ENCODE assay signal across 19 cellular contexts in genomic region chr15:70149667-70150404, GRCh38. TPM values are rescaled to one million over a fixed set of nuclear protein-coding genes. Genes with fewer than 3 reads are reported as not detected.
DNase-seq lines count a peak whose midpoint lies in the region; FAIRE-seq and TF ChIP-seq lines count a peak whose summit lies in the region.
"Had no signal": no experiment of that assay in that cellular context is flagged by ENCODE, and none has a peak within 500 bp of the region (broad histone marks: within the 10 kb centered on the region; RNA-seq: fewer than 3 reads in every experiment).

No MANE protein-coding gene starts in this region.

- intact Hi-C loops in Caco-2 (cut with micrococcal nuclease; ENCODE audit: unreplicated experiment): no loop called here
- intact Hi-C loops in tibial artery (cut with DNase I; ENCODE audit: low total_unique reads): no loop called here

- no peaks in the 10 kb centered on the region for H4K20me1 ChIP-seq in astrocyte (ENCODE audit: insufficient read depth, low read length)

- peak overlapping the region; percentile 25 for H3K4me2 ChIP-seq in astrocyte (ENCODE audit: low read length)
- H3K4me2 ChIP-seq: neural progenitor cell had no signal

- no peak overlapping the region for H3K4me3 Mint-ChIP-seq in astrocyte (ENCODE audit: unreplicated experiment)
- no peak overlapping the region for H3K4me3 Mint-ChIP-seq in Caco-2 (ENCODE audit: unreplicated experiment)
- H3K4me3 Mint-ChIP-seq: activated T-cell treated with anti-CD3 and anti-CD28 coated beads, Interleukin-2, amount 50 U/mL, for 4 hours; immature natural killer cell; neural progenitor cell had no signal

- POLR2A ChIA-PET in Caco-2 (lab: Charles Lee): no interaction called here

- CTCF ChIA-PET in Caco-2 (lab: Charles Lee): no interaction called here

- H3K27ac Mint-ChIP-seq in astrocyte (ENCODE audit: unreplicated experiment) (peak overlapping the region; percentile 64), Caco-2 (ENCODE audit: unreplicated experiment) (no peak overlapping the region)
- H3K27ac Mint-ChIP-seq: immature natural killer cell, neural progenitor cell had no signal

- no peak overlapping the region for H2AFZ ChIP-seq in astrocyte (ENCODE audit: low read depth, low read length)
- H2AFZ ChIP-seq: neural progenitor cell had no signal

- no peak overlapping the region for H3K27ac ChIP-seq in astrocyte (ENCODE audit: low read depth, low read length)
- H3K27ac ChIP-seq in tibial artery: no peak overlapping the region
- H3K27ac ChIP-seq: neural progenitor cell had no signal

- H3K4me3 ChIP-seq in astrocyte (ENCODE audit: insufficient read depth, low read depth, low read length) (no peak overlapping the region), Caco-2 (ENCODE audit: low read depth, low read length) (no peak overlapping the region), tibial artery (no peak overlapping the region)
- H3K4me3 ChIP-seq: neural progenitor cell had no signal

- peaks cover 9% of the 10 kb centered on the region for H3K27me3 ChIP-seq in astrocyte (ENCODE audit: insufficient read depth, low read length)
- H3K27me3 ChIP-seq in Caco-2 (replicated peaks; ENCODE audit: control insufficient read depth, insufficient read depth, low read length): no peaks in the 10 kb centered on the region
- H3K27me3 ChIP-seq in tibial artery: no peaks in the 10 kb centered on the region
- H3K27me3 ChIP-seq: BE2C, neural progenitor cell had no signal

- peaks cover 19% of the 10 kb centered on the region for H3K4me1 ChIP-seq in astrocyte (ENCODE audit: insufficient read depth, low read length)
- H3K4me1 ChIP-seq in Caco-2: peaks cover 15% of the 10 kb centered on the region
- peaks cover 0 to 36% (median 10%) of the 10 kb centered on the region in 4 donors for H3K4me1 ChIP-seq in tibial artery

- no peak overlapping the region for H3K9ac ChIP-seq in astrocyte (ENCODE audit: low read length)
- H3K9ac ChIP-seq: neural progenitor cell had no signal

- H3K4me1 Mint-ChIP-seq in astrocyte (ENCODE audit: low read depth, unreplicated experiment) (peaks cover 38% of the 10 kb centered on the region), Caco-2 (ENCODE audit: low read depth, unreplicated experiment) (peaks cover 20% of the 10 kb centered on the region)

- no peaks in the 10 kb centered on the region for H3K79me2 ChIP-seq in astrocyte (ENCODE audit: insufficient read depth, low read length)

- no peak for FAIRE-seq in astrocyte (lab: Jason Lieb, UNC)
- FAIRE-seq: HTR-8/SVneo had no signal

- H3K9me3 ChIP-seq in astrocyte (ENCODE audit: insufficient read depth, low read depth, low read length): no peaks in the 10 kb centered on the region
- H3K9me3 ChIP-seq in Caco-2: no peaks in the 10 kb centered on the region
- H3K9me3 ChIP-seq in tibial artery: no peaks in the 10 kb centered on the region
- H3K9me3 ChIP-seq: BE2C had no signal

- H3K36me3 ChIP-seq in astrocyte (ENCODE audit: insufficient read depth, low read length): no peaks in the 10 kb centered on the region
- no peaks in the 10 kb centered on the region for H3K36me3 ChIP-seq in Caco-2 (ENCODE audit: control insufficient read depth, insufficient read depth, low read length)
- H3K36me3 ChIP-seq in tibial artery: no peaks in the 10 kb centered on the region
- H3K36me3 ChIP-seq: BE2C, neural progenitor cell had no signal

- peaks cover 2% of the 10 kb centered on the region for H3K36me3 Mint-ChIP-seq in astrocyte (ENCODE audit: low read depth, unreplicated experiment)
- H3K36me3 Mint-ChIP-seq in Caco-2 (ENCODE audit: insufficient read depth, unreplicated experiment): no peaks in the 10 kb centered on the region
- H3K36me3 Mint-ChIP-seq: neural progenitor cell had no signal

- TF ChIP-seq CTCF in astrocyte (IDR thresholded peaks at IDR 0.05; ENCODE audit: insufficient read depth, low read depth, low read length) (no peak), Caco-2 (IDR thresholded peaks at IDR 0.05; ENCODE audit: insufficient read depth in 1 of 2, low read depth in 1 of 2, low read length in 1 of 2, severe bottlenecking in 1 of 2, unreplicated experiment in 1 of 2) (no peak), tibial artery (IDR thresholded peaks at IDR 0.05) (no peak)

- BruUV-seq in Caco-2 (replicated peaks; lab: Mats Ljungman, UMichigan): no TSS peak

- peak; percentile 5 for DNase-seq in EL
- DNase-seq in NCI-H226: peak; percentile 86
- DNase-seq in astrocyte (ENCODE audit: low read depth): peak; percentile 81
- DNase-seq in iris pigment epithelial cell (ENCODE audit: low read depth): peak; percentile 85
- DNase-seq in foreskin melanocyte: no peak
- DNase-seq in HuH-7.5 (ENCODE audit: low spot score): no peak
- DNase-seq in Caco-2: no peak
- no peak for DNase-seq in tibial artery
- DNase-seq: activated CD4-positive, alpha-beta T cell treated with anti-CD3 and anti-CD28 coated beads, Interleukin-2, amount 50 U/mL, for 4 hours; activated T-cell treated with anti-CD3 and anti-CD28 coated beads, Interleukin-2, amount 50 U/mL, for 4 hours; BE2C; DMS153; glutamatergic neuron; immature natural killer cell; NCI-H748 treated with DMSO at 0.1 percent for 48 hours; Right ventricle myocardium superior; stimulated activated CD4-positive, alpha-beta T cell treated with anti-CD3 and anti-CD28 coated beads, Interleukin-2, amount 100 ng/mL, for 24 hours had no signal

- H3K27me3 Mint-ChIP-seq in astrocyte (ENCODE audit: low read depth, unreplicated experiment): peaks cover 30% of the 10 kb centered on the region
- no peaks in the 10 kb centered on the region for H3K27me3 Mint-ChIP-seq in Caco-2 (ENCODE audit: insufficient read depth, unreplicated experiment)

- peaks cover 8% of the 10 kb centered on the region for H3K9me3 Mint-ChIP-seq in astrocyte (ENCODE audit: unreplicated experiment)
- H3K9me3 Mint-ChIP-seq in Caco-2 (ENCODE audit: unreplicated experiment): no peaks in the 10 kb centered on the region
- H3K9me3 Mint-ChIP-seq: activated T-cell treated with anti-CD3 and anti-CD28 coated beads, Interleukin-2, amount 50 U/mL, for 4 hours; immature natural killer cell had no signal

RNA-seq across cellular contexts. Expression of gene TLE3, which starts 52.1 kb away (rescaled TPM):
- total RNA-seq in astrocyte (45.4 and 61.0 TPM in 2 replicates), Caco-2 (2022) (96.0 and 105 TPM in 2 replicates)

Comparison
In these comparisons a context has a peak if more than half of its experiments do, and no peak if none do; other contexts are left out.
1. DNase-seq: peak in EL (single experiment), NCI-H226 (single experiment), astrocyte (single experiment) and iris pigment epithelial cell (single experiment); none in foreskin melanocyte (single experiment), HuH-7.5 (single experiment), Caco-2 (0 of 2) and tibial artery (0 of 2).